Comparison of ENCODE assay signal across 1 cellular context in genomic region chr9:99807276-99807852, GRCh38.
TF ChIP-seq lines count a peak whose summit lies in the region.

No MANE protein-coding gene starts in this region.

TF ChIP-seq in WTC11, 78 proteins besides CTCF, POLR2A, EP300 and RAD21 (continued from another document):
- TF ChIP-seq, protein P1, sequence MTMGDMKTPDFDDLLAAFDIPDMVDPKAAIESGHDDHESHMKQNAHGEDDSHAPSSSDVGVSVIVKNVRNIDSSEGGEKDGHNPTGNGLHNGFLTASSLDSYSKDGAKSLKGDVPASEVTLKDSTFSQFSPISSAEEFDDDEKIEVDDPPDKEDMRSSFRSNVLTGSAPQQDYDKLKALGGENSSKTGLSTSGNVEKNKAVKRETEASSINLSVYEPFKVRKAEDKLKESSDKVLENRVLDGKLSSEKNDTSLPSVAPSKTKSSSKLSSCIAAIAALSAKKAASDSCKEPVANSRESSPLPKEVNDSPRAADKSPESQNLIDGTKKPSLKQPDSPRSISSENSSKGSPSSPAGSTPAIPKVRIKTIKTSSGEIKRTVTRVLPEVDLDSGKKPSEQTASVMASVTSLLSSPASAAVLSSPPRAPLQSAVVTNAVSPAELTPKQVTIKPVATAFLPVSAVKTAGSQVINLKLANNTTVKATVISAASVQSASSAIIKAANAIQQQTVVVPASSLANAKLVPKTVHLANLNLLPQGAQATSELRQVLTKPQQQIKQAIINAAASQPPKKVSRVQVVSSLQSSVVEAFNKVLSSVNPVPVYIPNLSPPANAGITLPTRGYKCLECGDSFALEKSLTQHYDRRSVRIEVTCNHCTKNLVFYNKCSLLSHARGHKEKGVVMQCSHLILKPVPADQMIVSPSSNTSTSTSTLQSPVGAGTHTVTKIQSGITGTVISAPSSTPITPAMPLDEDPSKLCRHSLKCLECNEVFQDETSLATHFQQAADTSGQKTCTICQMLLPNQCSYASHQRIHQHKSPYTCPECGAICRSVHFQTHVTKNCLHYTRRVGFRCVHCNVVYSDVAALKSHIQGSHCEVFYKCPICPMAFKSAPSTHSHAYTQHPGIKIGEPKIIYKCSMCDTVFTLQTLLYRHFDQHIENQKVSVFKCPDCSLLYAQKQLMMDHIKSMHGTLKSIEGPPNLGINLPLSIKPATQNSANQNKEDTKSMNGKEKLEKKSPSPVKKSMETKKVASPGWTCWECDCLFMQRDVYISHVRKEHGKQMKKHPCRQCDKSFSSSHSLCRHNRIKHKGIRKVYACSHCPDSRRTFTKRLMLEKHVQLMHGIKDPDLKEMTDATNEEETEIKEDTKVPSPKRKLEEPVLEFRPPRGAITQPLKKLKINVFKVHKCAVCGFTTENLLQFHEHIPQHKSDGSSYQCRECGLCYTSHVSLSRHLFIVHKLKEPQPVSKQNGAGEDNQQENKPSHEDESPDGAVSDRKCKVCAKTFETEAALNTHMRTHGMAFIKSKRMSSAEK (CRISPR knock-in tag; IDR thresholded peaks at IDR 0.05; ENCODE audit: borderline replicate concordance): no peak
